3 cellular contexts compared by ENCODE assay signal in genomic region chr15:33476908-33477307, GRCh38.
"Had no signal": no experiment of that assay in that cellular context is flagged by ENCODE, and none has a peak within 500 bp of the region (broad histone marks: within the 10 kb centered on the region; RNA-seq: fewer than 3 reads in every experiment).

No MANE protein-coding gene starts in this region.

- ATAC-seq: GM12878 had no signal

- H3K4me3 ChIP-seq: GM12878 had no signal

- DNase-seq: GDM1, GF-D8 had no signal
